Comparison of ENCODE assay signal across 21 cellular contexts in genomic region chr11:888290-889212, GRCh38. TPM values are rescaled to one million over a fixed set of nuclear protein-coding genes. Genes with fewer than 3 reads are reported as not detected.
A peak's percentile ranks its signal among the peaks of the same experiment; 100 is the strongest.
DNase-seq lines count a peak whose midpoint lies in the region; ATAC-seq and TF ChIP-seq lines count a peak whose summit lies in the region.
"Had no signal": no experiment of that assay in that cellular context is flagged by ENCODE, and none has a peak within 500 bp of the region (broad histone marks: within the 10 kb centered on the region; RNA-seq: fewer than 3 reads in every experiment).

No MANE protein-coding gene starts in this region.

- peak; percentile 81 for DNase-seq in DMS 273 (lab: John Stamatoyannopoulos, UW; ENCODE audit: unreplicated experiment)
- peak; percentile 81 for DNase-seq in NCI-H524 treated with DMSO at 0.1 percent for 48 hours (lab: John Stamatoyannopoulos, UW)
- DNase-seq in cerebellar nuclear complex (lab: John Stamatoyannopoulos, UW), result peak; percentile 87 to 96
- no peak for DNase-seq in T-cell
- DNase-seq in NCI-H510A (lab: John Stamatoyannopoulos, UW), result no peak
- no peak for DNase-seq in central memory CD4-positive, alpha-beta T cell
- DNase-seq: CD8-positive, alpha-beta memory T cell; DND-41; H7; HFFc6; IMR-90; Kasumi-1; MG63; NCI-H1048; NCI-H1436; NCI-H2029 treated with DMSO at 0.1 percent for 48 hours; NCI-H510A treated with DMSO at 0.1 percent for 48 hours; Peyer's patch; SW 1271 had no signal

- H3K27me3 Mint-ChIP-seq in T-cell, result no peaks in the 10 kb centered on the region
- H3K27me3 Mint-ChIP-seq: CD8-positive, alpha-beta memory T cell had no signal

- H3K9ac ChIP-seq in neural cell (ENCODE audit: low read length), result no peak overlapping the region
- H3K9ac ChIP-seq: BLaER1 treated with 17β-estradiol and CSF1 and Interleukin-3, amounts not matched to agents 10 nM and 100 nM had no signal

- H3K36me3 ChIP-seq in neural cell (ENCODE audit: insufficient read depth, low read length), result no peaks in the 10 kb centered on the region

- H3K27ac ChIP-seq in neural cell (ENCODE audit: low read length), result peak overlapping the region; percentile 99
- H3K27ac ChIP-seq: BLaER1 treated with 17β-estradiol and CSF1 and Interleukin-3, amounts not matched to agents 10 nM and 100 nM; Peyer's patch had no signal

- no peak overlapping the region for H3K4me2 ChIP-seq in neural cell (ENCODE audit: low read length)
- H3K4me2 ChIP-seq: BLaER1 treated with 17β-estradiol and CSF1 and Interleukin-3, amounts not matched to agents 10 nM and 100 nM had no signal

- no peak overlapping the region for H2AFZ ChIP-seq in neural cell (ENCODE audit: low read depth, low read length)

- H3K4me1 Mint-ChIP-seq in T-cell, result no peaks in the 10 kb centered on the region
- H3K4me1 Mint-ChIP-seq: CD8-positive, alpha-beta memory T cell had no signal

- ATAC-seq in T-cell (replicated peaks in 1 of 4), result no peak

- H3K9me3 ChIP-seq in neural cell (ENCODE audit: low read length), result no peaks in the 10 kb centered on the region
- H3K9me3 ChIP-seq: BLaER1 treated with 17β-estradiol and CSF1 and Interleukin-3, amounts not matched to agents 10 nM and 100 nM; MG63; Peyer's patch had no signal

- CTCF ChIA-PET in T-cell (lab: Charles Lee), result no interaction called here

- H3K9me3 Mint-ChIP-seq in T-cell, result no peaks in the 10 kb centered on the region
- H3K9me3 Mint-ChIP-seq: CD8-positive, alpha-beta memory T cell; HFFc6 had no signal

- H3K9me2 ChIP-seq in neural cell (ENCODE audit: insufficient read depth, low read length), result no peaks in the 10 kb centered on the region

- no peaks in the 10 kb centered on the region for H3K79me2 ChIP-seq in neural cell (replicated peaks; ENCODE audit: insufficient read depth, low read length)

- H4K20me1 ChIP-seq in neural cell (ENCODE audit: insufficient read depth), result no peaks in the 10 kb centered on the region

- peaks cover 12% of the 10 kb centered on the region for H3K36me3 Mint-ChIP-seq in T-cell

- no peak for TF ChIP-seq CTCF in neural cell (IDR thresholded peaks at IDR 0.05; ENCODE audit: poor library complexity, severe bottlenecking)

- H3K27ac Mint-ChIP-seq in T-cell, result no peak overlapping the region
- H3K27ac Mint-ChIP-seq: HFFc6 had no signal

- no peaks in the 10 kb centered on the region for H3F3A ChIP-seq in neural cell (ENCODE audit: insufficient read depth, low read length, poor library complexity, severe bottlenecking)

- no peak for TF ChIP-seq RAD21 in neural cell (conservative IDR thresholded peaks at IDR 0.05)

- POLR2A ChIA-PET in T-cell (lab: Charles Lee), result no interaction called here

- no peak overlapping the region for H3K4me3 ChIP-seq in neural cell (ENCODE audit: low read length)
- H3K4me3 ChIP-seq: BLaER1 treated with 17β-estradiol and CSF1 and Interleukin-3, amounts not matched to agents 10 nM and 100 nM; MG63; Peyer's patch had no signal

- no peaks in the 10 kb centered on the region for H3K27me3 ChIP-seq in neural cell (ENCODE audit: insufficient read depth, low read depth, low read length)
- H3K27me3 ChIP-seq: BLaER1 treated with 17β-estradiol and CSF1 and Interleukin-3, amounts not matched to agents 10 nM and 100 nM; MG63; Peyer's patch had no signal

- H3K4me3 Mint-ChIP-seq in T-cell, result no peak overlapping the region
- H3K4me3 Mint-ChIP-seq: CD8-positive, alpha-beta memory T cell; HFFc6 had no signal

- TF ChIP-seq EP300 in neural cell (conservative IDR thresholded peaks at IDR 0.05; ENCODE audit: poor library complexity, severe bottlenecking), result no peak

TF ChIP-seq in neural cell, 6 proteins besides CTCF, POLR2A, EP300 and RAD21:
- TF ChIP-seq POLR2AphosphoS5 (IDR thresholded peaks at IDR 0.05) (no peak), REST (IDR thresholded peaks at IDR 0.05; ENCODE audit: borderline replicate concordance) (no peak), EZH2 (IDR thresholded peaks at IDR 0.05; ENCODE audit: borderline replicate concordance, insufficient read depth, low read length, poor library complexity, severe bottlenecking) (no peak), TAF1 (IDR thresholded peaks at IDR 0.05; ENCODE audit: low read depth) (no peak), MXI1 (conservative IDR thresholded peaks at IDR 0.05; ENCODE audit: poor library complexity, severe bottlenecking) (no peak)

RNA-seq across cellular contexts. Expression of gene CHID1, which starts 22.1 kb away (rescaled TPM):
- 51.2 and 81.3 TPM in 2 replicates for polyA plus RNA-seq in neural cell
- polyA minus RNA-seq in neural cell, result 35.9 and 45.5 TPM in 2 replicates
- total RNA-seq in T-cell, result 10 to 100 TPM; 39.0 to 68.4 (median 51.2) TPM

RNA-seq across cellular contexts. Expression of gene AP2A2, which starts 37.1 kb away (rescaled TPM):
- 46.5 and 46.8 TPM in 2 replicates for polyA plus RNA-seq in neural cell
- polyA minus RNA-seq in neural cell, result 55.1 and 61.8 TPM in 2 replicates
- total RNA-seq in T-cell, result 10 to 100 TPM; 59.6 to 85.3 (median 70.8) TPM

RNA-seq across cellular contexts. Expression of gene TSPAN4, which starts 45.9 kb away (rescaled TPM):
- 68.1 and 68.3 TPM in 2 replicates for polyA plus RNA-seq in neural cell
- polyA minus RNA-seq in neural cell, result 22.8 and 28.7 TPM in 2 replicates
- total RNA-seq in T-cell, result 1 to 10 TPM; 3.1 to 5.8 (median 4.4) TPM

RNA-seq across cellular contexts. Expression of gene POLR2L, which starts 46.2 kb away (rescaled TPM):
- polyA plus RNA-seq in neural cell, result 50.6 and 62.3 TPM in 2 replicates
- polyA minus RNA-seq in neural cell, result 7.8 and 9.4 TPM in 2 replicates
- total RNA-seq in T-cell, result 10 to 100 TPM; 34.2 to 73.9 (median 68.7) TPM

RNA-seq across cellular contexts. Expression of gene CD151, which starts 55.8 kb away (rescaled TPM):
- 70.8 and 80.1 TPM in 2 replicates for polyA plus RNA-seq in neural cell
- polyA minus RNA-seq in neural cell, result 39.7 and 39.8 TPM in 2 replicates
- total RNA-seq in T-cell, result 10 to 100 TPM; 14.9 to 28.2 (median 25.6) TPM

Comparison
In these comparisons a context has a peak if more than half of its experiments do, and no peak if none do; other contexts are left out.
1. DNase-seq: peak in DMS 273 (single experiment), NCI-H524 treated with DMSO at 0.1 percent for 48 hours (single experiment) and cerebellar nuclear complex (2 of 2); none in T-cell (0 of 34), NCI-H510A (single experiment) and central memory CD4-positive, alpha-beta T cell (single experiment).